ENCODE assay signal across 22 cellular contexts in genomic region chr6:87628881-87629280, GRCh38. TPM values are rescaled to one million over a fixed set of nuclear protein-coding genes. Genes with fewer than 3 reads are reported as not detected.
DNase-seq lines count a peak whose midpoint lies in the region; FAIRE-seq and TF ChIP-seq lines count a peak whose summit lies in the region.
"Had no signal": no experiment of that assay in that cellular context is flagged by ENCODE, and none has a peak within 500 bp of the region (broad histone marks: within the 10 kb centered on the region; RNA-seq: fewer than 3 reads in every experiment).

No MANE protein-coding gene starts in this region.

- H3K36me3 ChIP-seq in CD4-positive, alpha-beta memory T cell (ENCODE audit: insufficient read depth, low read length): no peaks in the 10 kb centered on the region

- no peak overlapping the region for H3K4me3 Mint-ChIP-seq in CD4-positive, alpha-beta memory T cell
- H3K4me3 Mint-ChIP-seq: activated CD4-positive, alpha-beta T cell treated with anti-CD3 and anti-CD28 coated beads, Interleukin-2, amount 10 ng/mL, durations not matched to agents 24 days and 14 days; activated naive CD8-positive, alpha-beta T cell treated with anti-CD3 and anti-CD28 coated beads for 36 hours; dendritic cell treated with granulocyte-macrophage colony-stimulating factor and Interleukin-4, amounts not matched to agents 40 ng/mL and 50 ng/mL, for 4 days; neural progenitor cell; T-cell had no signal

- CTCF ChIA-PET in CD4-positive, alpha-beta memory T cell (lab: Charles Lee; ENCODE audit: partially characterized antibody): no interaction called here

- H3K4me1 ChIP-seq in CD4-positive, alpha-beta memory T cell (ENCODE audit: insufficient read depth, low read length): no peaks in the 10 kb centered on the region
- H3K4me1 ChIP-seq: BLaER1, neural progenitor cell had no signal

- no peak overlapping the region for H3K27ac ChIP-seq in CD4-positive, alpha-beta memory T cell (ENCODE audit: low read depth, low read length)
- H3K27ac ChIP-seq: BLaER1, left ventricle myocardium inferior, neural progenitor cell, PC-9, upper lobe of right lung had no signal

- FAIRE-seq in GM12891 (lab: Jason Lieb, UNC): peak; percentile 35

- no peaks in the 10 kb centered on the region for H3K9me3 ChIP-seq in CD4-positive, alpha-beta memory T cell (ENCODE audit: control insufficient read depth in 1 of 2, low read length in 2 of 2)
- H3K9me3 ChIP-seq: BLaER1, left ventricle myocardium inferior, upper lobe of right lung had no signal

- no peak for TF ChIP-seq CTCF in astrocyte of the cerebellum (IDR thresholded peaks at IDR 0.05; ENCODE audit: low read depth, low read length, missing control alignments)
- TF ChIP-seq CTCF in fibroblast of villous mesenchyme (IDR thresholded peaks at IDR 0.05; ENCODE audit: insufficient read depth, low read depth, low read length): no peak

- H3K27me3 Mint-ChIP-seq in CD4-positive, alpha-beta memory T cell: no peaks in the 10 kb centered on the region
- H3K27me3 Mint-ChIP-seq: activated CD4-positive, alpha-beta T cell treated with anti-CD3 and anti-CD28 coated beads, Interleukin-2, amount 10 ng/mL, durations not matched to agents 24 days and 14 days; activated naive CD8-positive, alpha-beta T cell treated with anti-CD3 and anti-CD28 coated beads for 36 hours; dendritic cell treated with granulocyte-macrophage colony-stimulating factor and Interleukin-4, amounts not matched to agents 40 ng/mL and 50 ng/mL, for 4 days; progenitor cell of endocrine pancreas; T-cell had no signal

- H3K9me3 Mint-ChIP-seq in CD4-positive, alpha-beta memory T cell: peaks cover 0 to 2% (median 0%) of the 10 kb centered on the region in 8 donors
- H3K9me3 Mint-ChIP-seq: activated naive CD8-positive, alpha-beta T cell treated with anti-CD3 and anti-CD28 coated beads for 36 hours; dendritic cell treated with granulocyte-macrophage colony-stimulating factor and Interleukin-4, amounts not matched to agents 40 ng/mL and 50 ng/mL, for 4 days; neural progenitor cell; T-cell had no signal

- no peak for DNase-seq in GM12891 (ENCODE audit: insufficient read length, low spot score)
- DNase-seq in astrocyte of the cerebellum (ENCODE audit: low read depth): peak; percentile 15
- DNase-seq in fibroblast of villous mesenchyme (ENCODE audit: low read depth): peak; percentile 27
- peak; percentile 4 for DNase-seq in skeletal muscle cell (ENCODE audit: low read depth)
- no peak for DNase-seq in effector CD8-positive, alpha-beta T cell (lab: John Stamatoyannopoulos, UW)
- DNase-seq in CD4-positive, alpha-beta memory T cell: no peak
- no peak for DNase-seq in retina
- DNase-seq: activated CD4-positive, alpha-beta T cell treated with anti-CD3 and anti-CD28 coated beads, Interleukin-2, amount 10 ng/mL, durations not matched to agents 24 days and 14 days; activated naive CD8-positive, alpha-beta T cell treated with anti-CD3 and anti-CD28 coated beads for 36 hours; left ventricle myocardium inferior; NCI-H1694 treated with DMSO at 0.1 percent for 48 hours; NCI-H446; PC-9; SIG-M5; stimulated activated CD4-positive, alpha-beta T cell treated with anti-CD3 and anti-CD28 coated beads, Interleukin-4, amount 100 ng/mL, for 24 hours; T-cell; upper lobe of right lung had no signal

- no peak overlapping the region for H3K27ac Mint-ChIP-seq in CD4-positive, alpha-beta memory T cell
- H3K27ac Mint-ChIP-seq: activated CD4-positive, alpha-beta T cell treated with anti-CD3 and anti-CD28 coated beads, Interleukin-2, amount 10 ng/mL, durations not matched to agents 24 days and 14 days; activated naive CD8-positive, alpha-beta T cell treated with anti-CD3 and anti-CD28 coated beads for 36 hours; dendritic cell treated with granulocyte-macrophage colony-stimulating factor and Interleukin-4, amounts not matched to agents 40 ng/mL and 50 ng/mL, for 4 days; neural progenitor cell; T-cell had no signal

- intact Hi-C loops in CD4-positive, alpha-beta memory T cell (cut with micrococcal nuclease): no loop called here

- POLR2A ChIA-PET in CD4-positive, alpha-beta memory T cell (lab: Charles Lee; ENCODE audit: partially characterized antibody): no interaction called here

- peaks cover 44 to 50% of the 10 kb centered on the region in 2 donors for H3K36me3 Mint-ChIP-seq in CD4-positive, alpha-beta memory T cell

- TF ChIP-seq POLR2A in GM12891 (IDR thresholded peaks at IDR 0.05; ENCODE audit: low read depth, low read length): no peak

- H3K4me3 ChIP-seq in astrocyte of the cerebellum (ENCODE audit: low read depth, low read length) (no peak overlapping the region), fibroblast of villous mesenchyme (ENCODE audit: low read depth, low read length) (no peak overlapping the region), skeletal muscle cell (ENCODE audit: low read depth, low read length) (no peak overlapping the region)
- no peak overlapping the region for H3K4me3 ChIP-seq in CD4-positive, alpha-beta memory T cell (ENCODE audit: low read length in 2 of 2)
- H3K4me3 ChIP-seq: BLaER1, left ventricle myocardium inferior, neural progenitor cell, PC-9, smooth muscle cell, upper lobe of right lung had no signal

- in situ Hi-C loops in astrocyte of the cerebellum (cut with HindIII; ENCODE audit: low sequenced_read_pairs): no loop called here

- H3K27me3 ChIP-seq in CD4-positive, alpha-beta memory T cell (ENCODE audit: insufficient read depth, low read length): no peaks in the 10 kb centered on the region
- H3K27me3 ChIP-seq: BLaER1, neural progenitor cell, upper lobe of right lung had no signal

- H3K4me1 Mint-ChIP-seq in CD4-positive, alpha-beta memory T cell: peaks cover 0 to 3% (median 1%) of the 10 kb centered on the region in 4 donors

TF ChIP-seq in GM12891, 5 proteins besides CTCF, POLR2A, EP300 and RAD21:
- no peak for TF ChIP-seq SPI1 (IDR thresholded peaks at IDR 0.05; ENCODE audit: low read depth, low read length)
- TF ChIP-seq PAX5 (IDR thresholded peaks at IDR 0.05; ENCODE audit: insufficient read depth, low read length, severe bottlenecking): no peak

RNA-seq across cellular contexts. Expression of gene ORC3, which starts 38.9 kb away (rescaled TPM):
- polyA plus RNA-seq in GM12891 (2012; ENCODE audit: low read depth, missing spikeins): 25.7 TPM
- total RNA-seq in fibroblast of villous mesenchyme: 25.4 and 32.0 TPM in 2 replicates
- total RNA-seq in CD4-positive, alpha-beta memory T cell: 10 to 100 TPM; 30.4 to 30.7 TPM
- polyA plus RNA-seq in CD4-positive, alpha-beta memory T cell: 10 to 100 TPM; 37.6 to 41.9 TPM

RNA-seq across cellular contexts. Expression of gene RARS2, which starts 39.1 kb away (rescaled TPM):
- polyA plus RNA-seq in GM12891 (2012; ENCODE audit: low read depth, missing spikeins): 28.1 TPM
- total RNA-seq in fibroblast of villous mesenchyme: 42.5 and 51.8 TPM in 2 replicates
- total RNA-seq in CD4-positive, alpha-beta memory T cell: 10 to 100 TPM; 38.8 to 39.3 TPM
- 10 to 100 TPM; 34.7 to 38.4 TPM for polyA plus RNA-seq in CD4-positive, alpha-beta memory T cell

Comparison
In these comparisons a context has a peak if more than half of its experiments do, and no peak if none do; other contexts are left out.
1. DNase-seq: peak in astrocyte of the cerebellum (single experiment), fibroblast of villous mesenchyme (single experiment) and skeletal muscle cell (single experiment); none in GM12891 (single experiment), effector CD8-positive, alpha-beta T cell (single experiment), CD4-positive, alpha-beta memory T cell (0 of 5) and retina (single experiment).